Comparison of ENCODE assay signal across 17 cellular contexts in the genomic region with DNA sequence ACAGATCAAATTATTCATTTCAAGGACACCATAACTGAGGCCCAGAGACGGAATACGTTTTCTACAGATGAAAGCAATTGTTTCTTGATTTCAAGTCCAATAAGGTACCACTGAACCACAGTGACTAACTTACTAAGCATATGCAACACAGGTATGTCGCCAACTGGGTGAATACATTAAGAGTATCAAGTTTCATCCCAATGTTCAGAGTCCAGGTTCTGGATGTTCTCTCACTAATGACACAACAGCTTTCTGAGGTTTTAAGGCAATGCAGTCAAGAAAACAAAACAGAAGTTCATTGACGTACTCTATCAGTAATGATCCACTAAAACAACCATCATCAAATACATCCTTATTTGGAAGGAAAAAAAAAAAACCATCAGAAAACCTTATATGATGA. TPM values are rescaled to one million over a fixed set of nuclear protein-coding genes. Genes with fewer than 3 reads are reported as not detected.
DNase-seq lines count a peak whose midpoint lies in the region; FAIRE-seq and TF ChIP-seq lines count a peak whose summit lies in the region.
"Had no signal": no experiment of that assay in that cellular context is flagged by ENCODE, and none has a peak within 500 bp of the region (broad histone marks: within the 10 kb centered on the region; RNA-seq: fewer than 3 reads in every experiment).

No MANE protein-coding gene starts in this region.

- peak; percentile 26 for FAIRE-seq in astrocyte (lab: Jason Lieb, UNC)
- peak; percentile 41 for FAIRE-seq in islet of Langerhans (lab: Jason Lieb, UNC)
- FAIRE-seq: GM12891, GM18507, H1, K562 had no signal

- BruUV-seq in MCF 10A (replicated peaks; lab: Mats Ljungman, UMichigan) (no TSS peak), mammary epithelial cell (replicated peaks; lab: Mats Ljungman, UMichigan) (no TSS peak)

- H3K4me1 ChIP-seq in mammary epithelial cell (ENCODE audit: insufficient read depth, low read length) (peaks cover 4% of the 10 kb centered on the region), astrocyte (ENCODE audit: insufficient read depth, low read length) (peaks cover 7% of the 10 kb centered on the region), colonic mucosa (no peaks in the 10 kb centered on the region)

- no peaks in the 10 kb centered on the region for H3K27me3 Mint-ChIP-seq in MCF 10A (ENCODE audit: insufficient read depth, unreplicated experiment)
- no peaks in the 10 kb centered on the region for H3K27me3 Mint-ChIP-seq in astrocyte (ENCODE audit: low read depth, unreplicated experiment)
- peaks cover 0 to 2% (median 0%) of the 10 kb centered on the region in 3 donors for H3K27me3 Mint-ChIP-seq in CD14-positive monocyte (ENCODE audit: low read depth in 3 of 3)
- H3K27me3 Mint-ChIP-seq: CD4-positive, alpha-beta memory T cell had no signal

- H3K36me3 Mint-ChIP-seq in MCF 10A (ENCODE audit: insufficient read depth, unreplicated experiment), result peaks cover 24% of the 10 kb centered on the region
- peaks cover 1% of the 10 kb centered on the region for H3K36me3 Mint-ChIP-seq in astrocyte (ENCODE audit: low read depth, unreplicated experiment)
- peaks cover 30 to 43% of the 10 kb centered on the region in 2 donors for H3K36me3 Mint-ChIP-seq in CD14-positive monocyte

- H3K27ac ChIP-seq in mammary epithelial cell (ENCODE audit: insufficient read depth, low read depth, low read length), result no peak overlapping the region
- H3K27ac ChIP-seq in astrocyte (ENCODE audit: low read depth, low read length), result no peak overlapping the region
- H3K27ac ChIP-seq in colonic mucosa, result no peak overlapping the region

- 96% methylated on average over 4 of the region's 4 CpGs for WGBS in mammary epithelial cell (ENCODE audit: low coverage, missing lambda C conversion rate)

- in situ Hi-C loops in mammary epithelial cell (cut with MboI; ENCODE audit: low sequenced_read_pairs in 2 of 2), result no loop called here

- H3K4me3 Mint-ChIP-seq in MCF 10A (ENCODE audit: unreplicated experiment) (no peak overlapping the region), astrocyte (ENCODE audit: unreplicated experiment) (no peak overlapping the region), CD14-positive monocyte (no peak overlapping the region)
- H3K4me3 Mint-ChIP-seq: CD4-positive, alpha-beta memory T cell had no signal

- DNase-seq in MCF 10A (ENCODE audit: unreplicated experiment), result peak; percentile 47
- no peak for DNase-seq in mammary epithelial cell
- no peak for DNase-seq in astrocyte (ENCODE audit: low read depth)
- DNase-seq in CD14-positive monocyte (ENCODE audit: low spot score), result no peak
- no peak for DNase-seq in colonic mucosa
- no peak for DNase-seq in cerebellar nuclear complex (lab: John Stamatoyannopoulos, UW)
- DNase-seq: CD4-positive, alpha-beta memory T cell; NCI-H1105 treated with DMSO at 0.1 percent for 48 hours; NCI-H1694 treated with DMSO at 0.1 percent for 48 hours; NCI-H446 treated with DMSO at 0.1 percent for 48 hours; NCI-H748 treated with DMSO at 0.1 percent for 48 hours; SHP77 treated with DMSO at 0.1 percent for 48 hours had no signal

- H4K20me1 ChIP-seq in mammary epithelial cell (ENCODE audit: insufficient read depth, low read length), result no peaks in the 10 kb centered on the region
- H4K20me1 ChIP-seq in astrocyte (ENCODE audit: insufficient read depth, low read length), result no peaks in the 10 kb centered on the region

- no peak overlapping the region for H2AFZ ChIP-seq in mammary epithelial cell (ENCODE audit: low read depth, low read length)
- no peak overlapping the region for H2AFZ ChIP-seq in astrocyte (ENCODE audit: low read depth, low read length)

- H3K27ac Mint-ChIP-seq in MCF 10A (ENCODE audit: low read depth, unreplicated experiment) (no peak overlapping the region), astrocyte (ENCODE audit: unreplicated experiment) (no peak overlapping the region), CD14-positive monocyte (no peak overlapping the region)

- POLR2A ChIA-PET in MCF 10A (lab: Yijun Ruan, JAX), result interaction anchor here (1.2 to 1.3 kb wide), 3 partner anchors 11 to 43 kb away, joined by 4 to 10 read pairs (median 4); a partner anchor contains a TSS

- H3K4me2 ChIP-seq in mammary epithelial cell (ENCODE audit: insufficient read depth, low read depth, low read length) (no peak overlapping the region), astrocyte (ENCODE audit: low read length) (no peak overlapping the region)

- TF ChIP-seq CTCF in MCF 10A (IDR thresholded peaks at IDR 0.05; ENCODE audit: unreplicated experiment) (no peak), mammary epithelial cell (conservative IDR thresholded peaks at IDR 0.05 in 1 of 2, IDR thresholded peaks at IDR 0.05 in 1 of 2; ENCODE audit: extremely low read depth in 1 of 2, insufficient read depth in 1 of 2, low read depth in 1 of 2, low read length in 2 of 2) (no peak), astrocyte (IDR thresholded peaks at IDR 0.05; ENCODE audit: insufficient read depth, low read depth, low read length) (no peak), CD14-positive monocyte (IDR thresholded peaks at IDR 0.05) (no peak), colonic mucosa (IDR thresholded peaks at IDR 0.05) (no peak)

- H3K9me3 ChIP-seq in mammary epithelial cell (replicated peaks; ENCODE audit: insufficient read depth, low read length) (no peaks in the 10 kb centered on the region), astrocyte (ENCODE audit: insufficient read depth, low read depth, low read length) (no peaks in the 10 kb centered on the region), colonic mucosa (no peaks in the 10 kb centered on the region)

- no peaks in the 10 kb centered on the region for H3K9me3 Mint-ChIP-seq in MCF 10A (ENCODE audit: unreplicated experiment)
- H3K9me3 Mint-ChIP-seq in astrocyte (ENCODE audit: unreplicated experiment), result peaks cover 2% of the 10 kb centered on the region
- H3K9me3 Mint-ChIP-seq in CD14-positive monocyte, result peaks cover 0 to 2% (median 0%) of the 10 kb centered on the region in 7 donors
- H3K9me3 Mint-ChIP-seq: CD4-positive, alpha-beta memory T cell had no signal

- H3K27me3 ChIP-seq in mammary epithelial cell (ENCODE audit: insufficient read depth, low read length) (no peaks in the 10 kb centered on the region), astrocyte (ENCODE audit: insufficient read depth, low read length) (no peaks in the 10 kb centered on the region), colonic mucosa (no peaks in the 10 kb centered on the region)

- CTCF ChIA-PET in MCF 10A (lab: Yijun Ruan, JAX), result interaction anchor here (0.6 to 1.1 kb wide), 5 partner anchors 11 to 225 kb away, joined by 3 to 4 read pairs (median 3); no protein-coding TSS in a partner anchor
- CTCF ChIA-PET in mammary epithelial cell (lab: Charles Lee; ENCODE audit: low non-redundant PET), result no interaction called here

- H3K9ac ChIP-seq in mammary epithelial cell (ENCODE audit: insufficient read depth, low read length) (no peak overlapping the region), astrocyte (ENCODE audit: low read length) (no peak overlapping the region), colonic mucosa (ENCODE audit: low read depth in 2 of 2, low read length in 2 of 2) (no peak overlapping the region)

- H3K4me1 Mint-ChIP-seq in MCF 10A (ENCODE audit: insufficient read depth, unreplicated experiment) (peaks cover 22% of the 10 kb centered on the region), astrocyte (ENCODE audit: low read depth, unreplicated experiment) (peaks cover 6% of the 10 kb centered on the region), CD14-positive monocyte (no peaks in the 10 kb centered on the region)

- intact Hi-C loops in MCF 10A (cut with micrococcal nuclease), result no loop called here
- intact Hi-C loops in mammary epithelial cell (cut with micrococcal nuclease), result no loop called here
- intact Hi-C loops in CD14-positive monocyte (cut with micrococcal nuclease), result no loop called here
- intact Hi-C loops in colonic mucosa (cut with DNase I), result no loop called here

- H3K4me3 ChIP-seq in mammary epithelial cell (replicated peaks in 1 of 3; ENCODE audit: insufficient read depth in 1 of 3, low read depth in 2 of 3, low read length in 3 of 3) (no peak overlapping the region), astrocyte (ENCODE audit: insufficient read depth, low read depth, low read length) (no peak overlapping the region), colonic mucosa (no peak overlapping the region)
- H3K4me3 ChIP-seq: K562 had no signal

- no peaks in the 10 kb centered on the region for H3K79me2 ChIP-seq in mammary epithelial cell (ENCODE audit: insufficient read depth, low read length)
- H3K79me2 ChIP-seq in astrocyte (ENCODE audit: insufficient read depth, low read length), result no peaks in the 10 kb centered on the region

- dilution Hi-C loops in mammary epithelial cell (cut with HindIII; ENCODE audit: low sequenced_read_pairs), result no loop called here

- H3K36me3 ChIP-seq in mammary epithelial cell (ENCODE audit: insufficient read depth, low read length) (peaks cover 4% of the 10 kb centered on the region), astrocyte (ENCODE audit: insufficient read depth, low read length) (peaks cover under 1% of the 10 kb centered on the region), colonic mucosa (no peaks in the 10 kb centered on the region)

RNA-seq across cellular contexts. Expression of a gene that starts 35.8 kb away (rescaled TPM):
- total RNA-seq in MCF 10A (2022) (16.0 and 16.2 TPM in 2 replicates), mammary epithelial cell (1 to 10 TPM; 8.1 to 8.5 TPM), astrocyte (5.9 and 7.3 TPM in 2 replicates), colonic mucosa (10 to 100 TPM in 1 of 2 donors, 1 to 10 TPM in 1; 8.3 to 13.1 TPM)
- polyA plus RNA-seq in mammary epithelial cell (5.5 TPM), CD14-positive monocyte (1 to 10 TPM; 1.2 to 3.1 TPM)
- 16.1 TPM for polyA minus RNA-seq in mammary epithelial cell

RNA-seq across cellular contexts. Expression of a gene that starts 43.6 kb away (rescaled TPM):
- total RNA-seq in MCF 10A (2022) (22.0 and 23.1 TPM in 2 replicates), mammary epithelial cell (10 to 100 TPM; 14.1 to 16.8 TPM), astrocyte (32.6 and 36.7 TPM in 2 replicates), colonic mucosa (10 to 100 TPM; 14.0 to 31.2 TPM)
- polyA plus RNA-seq in mammary epithelial cell (3.4 TPM), CD14-positive monocyte (1 to 10 TPM; 1.3 to 1.4 TPM)
- 7.2 TPM for polyA minus RNA-seq in mammary epithelial cell
